ENCODE assay signal across 8 cellular contexts in genomic region chr22:49305215-49305965, GRCh38.
DNase-seq lines count a peak whose midpoint lies in the region; ATAC-seq and TF ChIP-seq lines count a peak whose summit lies in the region.

No MANE protein-coding gene starts in this region.

- H3K36me3 ChIP-seq in DOHH2 (ENCODE audit: control insufficient read depth, low read length): no peaks in the 10 kb centered on the region
- H3K36me3 ChIP-seq in naive thymus-derived CD4-positive, alpha-beta T cell (ENCODE audit: control insufficient read depth in 2 of 3, insufficient read depth in 3 of 3, low read length in 3 of 3): no peaks in the 10 kb centered on the region

- peaks cover 68% of the 10 kb centered on the region for H3K4me1 ChIP-seq in DOHH2 (ENCODE audit: control insufficient read depth, low read length)
- no peaks in the 10 kb centered on the region for H3K4me1 ChIP-seq in naive thymus-derived CD4-positive, alpha-beta T cell (ENCODE audit: control insufficient read depth in 2 of 2, insufficient read depth in 2 of 2, low read length in 2 of 2)

- H3K27me3 ChIP-seq in DOHH2 (ENCODE audit: control insufficient read depth, low read length): no peaks in the 10 kb centered on the region
- H3K27me3 ChIP-seq in naive thymus-derived CD4-positive, alpha-beta T cell (ENCODE audit: control insufficient read depth in 2 of 2, insufficient read depth in 2 of 2, low read length in 2 of 2): no peaks in the 10 kb centered on the region

- H3K27ac Mint-ChIP-seq in naive thymus-derived CD4-positive, alpha-beta T cell: no peak overlapping the region

- no peaks in the 10 kb centered on the region for H3K36me3 Mint-ChIP-seq in naive thymus-derived CD4-positive, alpha-beta T cell

- no peaks in the 10 kb centered on the region for H3F3A ChIP-seq in DOHH2 (ENCODE audit: control insufficient read depth, insufficient read depth)

- ATAC-seq in naive thymus-derived CD4-positive, alpha-beta T cell: peak; percentile 64
- ATAC-seq in HG03469 (IDR thresholded peaks at IDR 0.05; ENCODE audit: unreplicated experiment): no peak

- no peak overlapping the region for H3K4me3 Mint-ChIP-seq in naive thymus-derived CD4-positive, alpha-beta T cell

- DNase-seq in activated CD4-positive, alpha-beta T cell treated with anti-CD3 and anti-CD28 coated beads for 4 hours: peak; percentile 19 to 59
- peak; percentile 46 for DNase-seq in effector CD4-positive, alpha-beta T cell
- peak; percentile 12 to 78 (median 48) for DNase-seq in naive thymus-derived CD4-positive, alpha-beta T cell
- DNase-seq in stimulated activated CD8-positive, alpha-beta memory T cell treated with anti-CD3 and anti-CD28 coated beads, Interleukin-7, amount 100 ng/mL, for 48 hours (ENCODE audit: extremely low read depth in 1 of 2, low read depth in 1 of 2): peak; percentile 22 to 45
- no peak for DNase-seq in kidney glomerular epithelial cell (lab: John Stamatoyannopoulos, UW)

- intact Hi-C loops in naive thymus-derived CD4-positive, alpha-beta T cell (cut with micrococcal nuclease): loop anchor here in 1 of 2 donors (1.0 kb wide), 1 partner anchor 420 kb away; no protein-coding TSS in a partner anchor

- peak overlapping the region; percentile 67 for H3K4me2 ChIP-seq in DOHH2 (ENCODE audit: low read length)

- no peaks in the 10 kb centered on the region for H4K20me1 ChIP-seq in DOHH2 (ENCODE audit: control insufficient read depth, insufficient read depth, low read depth, low read length)

- H3K79me2 ChIP-seq in DOHH2 (ENCODE audit: control insufficient read depth, low read length): no peaks in the 10 kb centered on the region

- CTCF ChIA-PET in naive thymus-derived CD4-positive, alpha-beta T cell (lab: Charles Lee): interaction anchor here (0.5 to 1.3 kb wide), 3 partner anchors 30 to 355 kb away, joined by 4 read pairs; no protein-coding TSS in a partner anchor

- no peaks in the 10 kb centered on the region for H3K9me2 ChIP-seq in DOHH2 (replicated peaks; ENCODE audit: control insufficient read depth, low read length)

- POLR2A ChIA-PET in naive thymus-derived CD4-positive, alpha-beta T cell (lab: Charles Lee): no interaction called here

- peak overlapping the region; percentile 51 for H3K4me3 ChIP-seq in DOHH2 (ENCODE audit: low read length)
- H3K4me3 ChIP-seq in naive thymus-derived CD4-positive, alpha-beta T cell (ENCODE audit: low read length): no peak overlapping the region

- H3K9me3 Mint-ChIP-seq in naive thymus-derived CD4-positive, alpha-beta T cell: no peaks in the 10 kb centered on the region

- TF ChIP-seq CTCF in DOHH2 (IDR thresholded peaks at IDR 0.05; ENCODE audit: low read depth, low read length, poor library complexity, severe bottlenecking) (peak; percentile 98), LNCAP (IDR thresholded peaks at IDR 0.05) (peak; percentile 99)

- no peak overlapping the region for H3K27ac ChIP-seq in DOHH2 (ENCODE audit: low read depth, low read length)
- H3K27ac ChIP-seq in naive thymus-derived CD4-positive, alpha-beta T cell (ENCODE audit: low read depth, low read length): no peak overlapping the region

- H3K9me3 ChIP-seq in DOHH2 (ENCODE audit: control insufficient read depth, insufficient read depth, low read length): no peaks in the 10 kb centered on the region
- no peaks in the 10 kb centered on the region for H3K9me3 ChIP-seq in naive thymus-derived CD4-positive, alpha-beta T cell (ENCODE audit: control insufficient read depth in 2 of 3, low read length in 3 of 3)

- H3K27me3 Mint-ChIP-seq in naive thymus-derived CD4-positive, alpha-beta T cell: peaks cover 10 to 48% (median 24%) of the 10 kb centered on the region in 5 donors

- H3K4me1 Mint-ChIP-seq in naive thymus-derived CD4-positive, alpha-beta T cell: peaks cover 0 to 3% (median 0%) of the 10 kb centered on the region in 7 donors
